In the genomic region with DNA sequence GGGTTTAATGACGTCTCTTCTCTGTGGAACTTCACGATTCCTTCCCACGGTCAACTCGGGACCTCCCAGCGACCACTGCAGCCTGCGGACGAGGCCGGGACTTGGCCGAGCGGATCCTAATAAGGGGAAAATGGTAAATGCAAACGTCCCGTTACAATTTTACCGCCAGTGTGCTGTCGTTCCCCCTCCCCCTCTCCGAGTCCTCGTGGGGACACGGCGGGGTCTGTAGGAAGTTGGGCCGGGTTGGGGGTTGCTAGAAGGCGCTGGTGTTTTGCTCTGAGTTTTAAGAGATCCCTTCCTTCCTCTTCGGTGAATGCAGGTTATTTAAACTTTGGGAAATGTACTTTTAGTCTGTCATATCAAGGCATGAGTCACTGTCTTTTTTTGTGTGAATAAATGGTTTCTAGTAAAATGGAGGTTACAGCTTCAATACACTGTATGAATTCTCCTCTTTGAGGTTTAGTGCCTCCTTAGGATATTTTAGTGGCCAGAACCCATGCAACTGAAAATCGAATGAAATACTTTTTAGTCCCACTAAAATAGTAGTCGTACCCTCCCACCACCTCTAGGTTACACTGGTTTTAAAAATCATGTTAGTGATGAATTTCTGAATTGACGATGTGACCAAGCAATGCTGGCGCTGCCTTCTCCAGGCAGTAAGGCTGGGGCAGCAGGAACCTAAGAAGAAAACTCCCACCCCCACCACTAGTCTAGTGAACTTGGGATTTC, we compare ENCODE assay signal across 18 cellular contexts. TPM values are rescaled to one million over a fixed set of nuclear protein-coding genes. Genes with fewer than 3 reads are reported as not detected.
DNase-seq lines count a peak whose midpoint lies in the region; ATAC-seq, FAIRE-seq and TF ChIP-seq lines count a peak whose summit lies in the region.
"Had no signal": no experiment of that assay in that cellular context is flagged by ENCODE, and none has a peak within 500 bp of the region (broad histone marks: within the 10 kb centered on the region; RNA-seq: fewer than 3 reads in every experiment).

No MANE protein-coding gene starts in this region.

- no peak overlapping the region; the same call in 2 of the 3 replicates for H3K4me3 Mint-ChIP-seq in GM23338
- no peak overlapping the region for H3K4me3 Mint-ChIP-seq in astrocyte (ENCODE audit: unreplicated experiment)
- H3K4me3 Mint-ChIP-seq in naive thymus-derived CD8-positive, alpha-beta T cell = peak overlapping the region; percentile 1 to 75 (median 40)

- no peaks in the 10 kb centered on the region for H3K9me2 ChIP-seq in GM23338 (ENCODE audit: insufficient read depth)

- H3K79me2 ChIP-seq in ACC112 (ENCODE audit: control insufficient read depth, insufficient read depth, low read length, unreplicated experiment) (no peaks in the 10 kb centered on the region), GM23338 (replicated peaks; ENCODE audit: insufficient read depth) (no peaks in the 10 kb centered on the region), astrocyte (ENCODE audit: insufficient read depth, low read length) (no peaks in the 10 kb centered on the region)

- POLR2A ChIA-PET in naive thymus-derived CD8-positive, alpha-beta T cell (lab: Charles Lee) = no interaction called here

- no peak overlapping the region for H3K9ac ChIP-seq in astrocyte (ENCODE audit: low read length)

- DNase-seq in GM23338 (ENCODE audit: low spot score) = no peak
- DNase-seq in astrocyte (ENCODE audit: low read depth) = no peak
- no peak for DNase-seq in naive thymus-derived CD8-positive, alpha-beta T cell
- DNase-seq in central memory CD4-positive, alpha-beta T cell = no peak
- no peak for DNase-seq in stimulated activated CD4-positive, alpha-beta T cell treated with anti-CD3 and anti-CD28 coated beads, Interleukin-4, amount 100 ng/mL, for 24 hours
- no peak for DNase-seq in NCI-H2107 treated with DMSO at 0.1 percent for 48 hours (lab: John Stamatoyannopoulos, UW; ENCODE audit: unreplicated experiment)
- DNase-seq: activated CD4-positive, alpha-beta T cell treated with anti-CD3 and anti-CD28 coated beads for 4 hours; activated gamma-delta T cell treated with Interleukin-2 at 50 U/mL for 16 hours; NCI-H1092; stimulated activated CD4-positive, alpha-beta T cell treated with anti-CD3 and anti-CD28 coated beads, Interleukin-1b, Interleukin-23, amount 100 ng/mL, for 48 hours; stimulated activated CD8-positive, alpha-beta memory T cell treated with anti-CD3 and anti-CD28 coated beads, Interleukin-4, amount 100 ng/mL, for 48 hours had no signal

- TF ChIP-seq CTCF in GM23338 (conservative IDR thresholded peaks at IDR 0.05; ENCODE audit: low read depth in 2 of 2) (no peak), astrocyte (IDR thresholded peaks at IDR 0.05; ENCODE audit: insufficient read depth, low read depth, low read length) (no peak)

- no peak for ATAC-seq in GM23338
- no peak for ATAC-seq in naive thymus-derived CD8-positive, alpha-beta T cell

- H3K9me3 ChIP-seq in astrocyte (ENCODE audit: insufficient read depth, low read depth, low read length) = peaks cover 4% of the 10 kb centered on the region
- H3K9me3 ChIP-seq: upper lobe of left lung had no signal

- H3K36me3 Mint-ChIP-seq in GM23338 (ENCODE audit: low read depth) (no peaks in the 10 kb centered on the region; the same call in 2 of the 3 replicates), astrocyte (ENCODE audit: low read depth, unreplicated experiment) (no peaks in the 10 kb centered on the region)
- peaks cover 0 to 35% (median 17%) of the 10 kb centered on the region in 3 donors for H3K36me3 Mint-ChIP-seq in naive thymus-derived CD8-positive, alpha-beta T cell

- no peak overlapping the region for H3K27ac ChIP-seq in ACC112 (ENCODE audit: low read depth, low read length)
- H3K27ac ChIP-seq in GM23338 (ENCODE audit: low read depth) = no peak overlapping the region
- no peak overlapping the region for H3K27ac ChIP-seq in astrocyte (ENCODE audit: low read depth, low read length)
- H3K27ac ChIP-seq: cardiac muscle cell, upper lobe of left lung had no signal

- H4K20me1 ChIP-seq in GM23338 (replicated peaks; ENCODE audit: insufficient read depth) = peaks cover 31% of the 10 kb centered on the region
- H4K20me1 ChIP-seq in astrocyte (ENCODE audit: insufficient read depth, low read length) = peaks cover 4% of the 10 kb centered on the region

- peaks cover 42% of the 10 kb centered on the region for H3F3A ChIP-seq in GM23338 (replicated peaks; ENCODE audit: low read depth)

- no peak overlapping the region for H2AFZ ChIP-seq in ACC112 (ENCODE audit: low read length, unreplicated experiment)
- no peak overlapping the region for H2AFZ ChIP-seq in GM23338
- H2AFZ ChIP-seq in astrocyte (ENCODE audit: low read depth, low read length) = no peak overlapping the region

- H3K36me3 ChIP-seq in ACC112 (ENCODE audit: insufficient read depth, low read length) (no peaks in the 10 kb centered on the region), GM23338 (ENCODE audit: insufficient read depth) (no peaks in the 10 kb centered on the region), astrocyte (ENCODE audit: insufficient read depth, low read length) (no peaks in the 10 kb centered on the region)
- H3K36me3 ChIP-seq: cardiac muscle cell, upper lobe of left lung had no signal

- no peak for FAIRE-seq in astrocyte (lab: Jason Lieb, UNC)
- FAIRE-seq: RCC 7860 had no signal

- H3K4me1 Mint-ChIP-seq in GM23338 = peaks cover 23% of the 10 kb centered on the region
- H3K4me1 Mint-ChIP-seq in astrocyte (ENCODE audit: low read depth, unreplicated experiment) = peaks cover 2% of the 10 kb centered on the region
- peaks cover 20 to 39% (median 25%) of the 10 kb centered on the region in 4 donors for H3K4me1 Mint-ChIP-seq in naive thymus-derived CD8-positive, alpha-beta T cell

- H3K27ac Mint-ChIP-seq in GM23338 (no peak overlapping the region), astrocyte (ENCODE audit: unreplicated experiment) (peak overlapping the region; percentile 48)
- H3K27ac Mint-ChIP-seq in naive thymus-derived CD8-positive, alpha-beta T cell = peak overlapping the region in 3 of 10 donors; percentile 1 to 83 (median 49)

- peak overlapping the region; percentile 59 for H3K4me3 ChIP-seq in ACC112 (ENCODE audit: low read depth, low read length)
- 0 out of 2 replicates have a peak overlapping the region, but pooled peaks have one; percentile 20 for H3K4me3 ChIP-seq in GM23338
- H3K4me3 ChIP-seq in astrocyte (ENCODE audit: insufficient read depth, low read depth, low read length) = no peak overlapping the region
- H3K4me3 ChIP-seq: cardiac muscle cell, upper lobe of left lung had no signal

- H3K27me3 Mint-ChIP-seq in GM23338 (ENCODE audit: insufficient read depth, low read depth, poor library complexity) = peaks cover 94% of the 10 kb centered on the region
- peaks cover 80% of the 10 kb centered on the region for H3K27me3 Mint-ChIP-seq in astrocyte (ENCODE audit: low read depth, unreplicated experiment)
- H3K27me3 Mint-ChIP-seq in naive thymus-derived CD8-positive, alpha-beta T cell = peaks cover 51 to 86% (median 76%) of the 10 kb centered on the region in 5 donors

- H3K4me2 ChIP-seq in GM23338 (no peak overlapping the region), astrocyte (ENCODE audit: low read length) (no peak overlapping the region)

- H3K9me3 Mint-ChIP-seq in GM23338 = peaks cover 5% of the 10 kb centered on the region
- peaks cover 16% of the 10 kb centered on the region for H3K9me3 Mint-ChIP-seq in astrocyte (ENCODE audit: unreplicated experiment)
- peaks cover 0 to 44% (median 8%) of the 10 kb centered on the region in 9 donors for H3K9me3 Mint-ChIP-seq in naive thymus-derived CD8-positive, alpha-beta T cell

- H3K4me1 ChIP-seq in ACC112 (ENCODE audit: control insufficient read depth, insufficient read depth, low read length, unreplicated experiment) (peaks cover 6% of the 10 kb centered on the region), GM23338 (ENCODE audit: insufficient read depth) (peaks cover 37% of the 10 kb centered on the region), astrocyte (ENCODE audit: insufficient read depth, low read length) (no peaks in the 10 kb centered on the region)

- H3K27me3 ChIP-seq in ACC112 (ENCODE audit: insufficient read depth, low read length) (peaks cover 97% of the 10 kb centered on the region), GM23338 (ENCODE audit: insufficient read depth) (peaks cover 99% of the 10 kb centered on the region), astrocyte (ENCODE audit: insufficient read depth, low read length) (peaks cover 87% of the 10 kb centered on the region)

TF ChIP-seq in GM23338, 12 proteins besides CTCF, POLR2A, EP300 and RAD21:
- TF ChIP-seq EZH2 (IDR thresholded peaks at IDR 0.05; ENCODE audit: low read depth, unreplicated experiment) (peak; percentile 97), ZNF331 (CRISPR knock-in tag; IDR thresholded peaks at IDR 0.05; ENCODE audit: low read depth) (no peak)

RNA-seq across cellular contexts. Expression of a gene that starts 2.3 kb away (rescaled TPM):
- total RNA-seq in GM23338 (2014; rRNA removed; shearing (Covaris generic)) = not detected in 2 replicates
- not detected in 2 replicates for polyA plus RNA-seq in GM23338 (2016; fragmentation: Nextera tagmentation; extraction: Ambion mirVana)
- not detected in 2 replicates for total RNA-seq in astrocyte
- total RNA-seq in naive thymus-derived CD8-positive, alpha-beta T cell = not detected
- not detected for polyA plus RNA-seq in naive thymus-derived CD8-positive, alpha-beta T cell
- total RNA-seq: cardiac muscle cell; mononuclear cell; T-helper 2 cell treated with Interferon-gamma antibody and Interleukin-4, amounts not matched to agents 100 ng/mL and 5 ng/mL, for 36 hours; upper lobe of left lung had no signal
- polyA plus RNA-seq: cardiac muscle cell had no signal

RNA-seq across cellular contexts. Expression of a gene that starts 7.2 kb away (rescaled TPM):
- not detected in 2 replicates for total RNA-seq in GM23338 (2014; rRNA removed; shearing (Covaris generic))
- not detected in 2 replicates for polyA plus RNA-seq in GM23338 (2016; fragmentation: Nextera tagmentation; extraction: Ambion mirVana)
- total RNA-seq in astrocyte = not detected in 2 replicates
- not detected for total RNA-seq in naive thymus-derived CD8-positive, alpha-beta T cell
- polyA plus RNA-seq in naive thymus-derived CD8-positive, alpha-beta T cell = not detected
- total RNA-seq: cardiac muscle cell; mononuclear cell; T-helper 2 cell treated with Interferon-gamma antibody and Interleukin-4, amounts not matched to agents 100 ng/mL and 5 ng/mL, for 36 hours had no signal
- polyA plus RNA-seq: cardiac muscle cell had no signal

RNA-seq across cellular contexts. Expression of a gene that starts 9.8 kb away (rescaled TPM):
- total RNA-seq in GM23338 (2014; rRNA removed; shearing (Covaris generic)) = not detected in 2 replicates
- not detected in 2 replicates for polyA plus RNA-seq in GM23338 (2016; fragmentation: Nextera tagmentation; extraction: Ambion mirVana)
- not detected in 2 replicates for total RNA-seq in astrocyte
- not detected for total RNA-seq in naive thymus-derived CD8-positive, alpha-beta T cell
- not detected for polyA plus RNA-seq in naive thymus-derived CD8-positive, alpha-beta T cell
- total RNA-seq: cardiac muscle cell; mononuclear cell; renal cortical epithelial cell; T-helper 2 cell treated with Interferon-gamma antibody and Interleukin-4, amounts not matched to agents 100 ng/mL and 5 ng/mL, for 36 hours; upper lobe of left lung had no signal
- polyA plus RNA-seq: cardiac muscle cell had no signal

RNA-seq across cellular contexts. Expression of a gene that starts 13.1 kb away (rescaled TPM):
- total RNA-seq in GM23338 (2014; rRNA removed; shearing (Covaris generic)) = not detected in 2 replicates
- not detected in 2 replicates for polyA plus RNA-seq in GM23338 (2016; fragmentation: Nextera tagmentation; extraction: Ambion mirVana)
- total RNA-seq in astrocyte = not detected in 2 replicates
- total RNA-seq in naive thymus-derived CD8-positive, alpha-beta T cell = not detected
- not detected for polyA plus RNA-seq in naive thymus-derived CD8-positive, alpha-beta T cell
- total RNA-seq: cardiac muscle cell; mononuclear cell; T-helper 2 cell treated with Interferon-gamma antibody and Interleukin-4, amounts not matched to agents 100 ng/mL and 5 ng/mL, for 36 hours had no signal
- polyA plus RNA-seq: cardiac muscle cell had no signal

RNA-seq across cellular contexts. Expression of a gene that starts 16.9 kb away (rescaled TPM):
- 0.47 TPM in 1 of 2 replicates, not detected in the other for total RNA-seq in GM23338 (2014; rRNA removed; shearing (Covaris generic))
- not detected in 2 replicates for polyA plus RNA-seq in GM23338 (2016; fragmentation: Nextera tagmentation; extraction: Ambion mirVana)
- total RNA-seq in astrocyte = not detected in 2 replicates
- not detected for total RNA-seq in naive thymus-derived CD8-positive, alpha-beta T cell
- not detected for polyA plus RNA-seq in naive thymus-derived CD8-positive, alpha-beta T cell
- total RNA-seq: cardiac muscle cell; mononuclear cell; renal cortical epithelial cell; T-helper 2 cell treated with Interferon-gamma antibody and Interleukin-4, amounts not matched to agents 100 ng/mL and 5 ng/mL, for 36 hours; upper lobe of left lung had no signal
- polyA plus RNA-seq: cardiac muscle cell had no signal

Comparison
In these comparisons a context has a peak if more than half of its experiments do, and no peak if none do; other contexts are left out.
1. H3K4me3 Mint-ChIP-seq: peak in naive thymus-derived CD8-positive, alpha-beta T cell (10 of 10); none in GM23338 (single experiment) and astrocyte (single experiment).